8 cellular contexts compared by ENCODE assay signal in genomic region chr6:70413114-70413828, GRCh38. TPM values are rescaled to one million over a fixed set of nuclear protein-coding genes. Genes with fewer than 3 reads are reported as not detected.
DNase-seq lines count a peak whose midpoint lies in the region; ATAC-seq and TF ChIP-seq lines count a peak whose summit lies in the region.

Gene FAM135A (plus strand): TSS chr6:70413508. CDS start chr6:70428343, 14,835 bp downstream.

- no peaks in the 10 kb centered on the region for H3F3A ChIP-seq in GM23338 (replicated peaks; ENCODE audit: low read depth)

- H3K27ac Mint-ChIP-seq in GM23338 (peak within 1 kb of the TSS; percentile 99), nephron (peak within 1 kb of the TSS; percentile 95 to 97 (median 96))
- peak within 1 kb of the TSS; percentile 95 for H3K27ac Mint-ChIP-seq in stimulated activated naive CD8-positive, alpha-beta T cell treated with anti-CD3 and anti-CD28 coated beads, Interleukin-15, Interleukin-2, amounts not matched to agents 100 ng/mL and 50 ng/mL, for 24 hours

- H3K27me3 Mint-ChIP-seq in GM23338 (ENCODE audit: insufficient read depth, low read depth, poor library complexity), result peaks cover 13% of the 10 kb centered on the region
- H3K27me3 Mint-ChIP-seq in nephron (ENCODE audit: low read depth), result no peaks in the 10 kb centered on the region
- peaks cover 9% of the 10 kb centered on the region for H3K27me3 Mint-ChIP-seq in stimulated activated naive CD8-positive, alpha-beta T cell treated with anti-CD3 and anti-CD28 coated beads, Interleukin-15, Interleukin-2, amounts not matched to agents 100 ng/mL and 50 ng/mL, for 24 hours

- peak within 1 kb of the TSS; percentile 85 for H3K4me2 ChIP-seq in GM23338

- peak; percentile 99 for DNase-seq in Daoy (ENCODE audit: low read depth)
- DNase-seq in GM23338 (ENCODE audit: low spot score), result peak; percentile 99
- DNase-seq in LHCN-M2 (ENCODE audit: low read depth), result peak; percentile 97
- peak; percentile 97 for DNase-seq in activated effector memory CD4-positive, alpha-beta T cell treated with anti-CD3 and anti-CD28 coated beads, Interleukin-2, amount 50 U/mL, for 16 hours
- DNase-seq in fibroblast of the aortic adventitia (ENCODE audit: low read depth), result peak; percentile 98

- H3K9me3 Mint-ChIP-seq in GM23338 (no peaks in the 10 kb centered on the region), nephron (no peaks in the 10 kb centered on the region)
- H3K9me3 Mint-ChIP-seq in stimulated activated naive CD8-positive, alpha-beta T cell treated with anti-CD3 and anti-CD28 coated beads, Interleukin-15, Interleukin-2, amounts not matched to agents 100 ng/mL and 50 ng/mL, for 24 hours, result no peaks in the 10 kb centered on the region

- TF ChIP-seq POLR2A in Raji (IDR thresholded peaks at IDR 0.05; ENCODE audit: insufficient read depth, low read depth, low read length), result peak; percentile 91

- ATAC-seq in GM23338, result peak; percentile 93

- H3K9me2 ChIP-seq in GM23338 (ENCODE audit: insufficient read depth), result no peaks in the 10 kb centered on the region

- no peaks in the 10 kb centered on the region for H3K27me3 ChIP-seq in GM23338 (ENCODE audit: insufficient read depth)

- H3K79me2 ChIP-seq in GM23338 (replicated peaks; ENCODE audit: insufficient read depth), result peaks cover 49% of the 10 kb centered on the region

- H3K4me3 ChIP-seq in GM23338 (peak within 1 kb of the TSS; percentile 87), fibroblast of the aortic adventitia (ENCODE audit: low read depth, low read length) (peak within 1 kb of the TSS; percentile 89)

- peaks cover 8% of the 10 kb centered on the region for H3K4me1 ChIP-seq in GM23338 (ENCODE audit: insufficient read depth)

- H3K4me1 Mint-ChIP-seq in GM23338 (peaks cover 12% of the 10 kb centered on the region), nephron (peaks cover 8% of the 10 kb centered on the region)
- H3K4me1 Mint-ChIP-seq in stimulated activated naive CD8-positive, alpha-beta T cell treated with anti-CD3 and anti-CD28 coated beads, Interleukin-15, Interleukin-2, amounts not matched to agents 100 ng/mL and 50 ng/mL, for 24 hours (ENCODE audit: low read depth), result peaks cover 28% of the 10 kb centered on the region

- peak within 1 kb of the TSS; percentile 83 for H2AFZ ChIP-seq in GM23338

- H3K27ac ChIP-seq in GM23338 (ENCODE audit: low read depth), result peak within 1 kb of the TSS; percentile 87

- H3K36me3 Mint-ChIP-seq in GM23338 (ENCODE audit: low read depth) (peaks cover 10% of the 10 kb centered on the region), nephron (ENCODE audit: low read depth) (peaks cover 6% of the 10 kb centered on the region)
- H3K36me3 Mint-ChIP-seq in stimulated activated naive CD8-positive, alpha-beta T cell treated with anti-CD3 and anti-CD28 coated beads, Interleukin-15, Interleukin-2, amounts not matched to agents 100 ng/mL and 50 ng/mL, for 24 hours (ENCODE audit: low read depth), result no peaks in the 10 kb centered on the region

- H4K20me1 ChIP-seq in GM23338 (replicated peaks; ENCODE audit: insufficient read depth), result no peaks in the 10 kb centered on the region

- H3K4me3 Mint-ChIP-seq in GM23338 (peak within 1 kb of the TSS; percentile 92), nephron (peak within 1 kb of the TSS; percentile 90 to 97 (median 95))
- H3K4me3 Mint-ChIP-seq in stimulated activated naive CD8-positive, alpha-beta T cell treated with anti-CD3 and anti-CD28 coated beads, Interleukin-15, Interleukin-2, amounts not matched to agents 100 ng/mL and 50 ng/mL, for 24 hours, result peak within 1 kb of the TSS; percentile 95

- H3K36me3 ChIP-seq in GM23338 (ENCODE audit: insufficient read depth), result peaks cover 4% of the 10 kb centered on the region; the same call in 1 of the 2 replicates

- no peak for TF ChIP-seq CTCF in GM23338 (conservative IDR thresholded peaks at IDR 0.05; ENCODE audit: low read depth in 2 of 2)
- no peak for TF ChIP-seq CTCF in fibroblast of the aortic adventitia (IDR thresholded peaks at IDR 0.05; ENCODE audit: insufficient read depth, low read length)
- no peak for TF ChIP-seq CTCF in nephron (IDR thresholded peaks at IDR 0.05; ENCODE audit: unreplicated experiment in 3 of 3)

TF ChIP-seq in GM23338, 12 proteins besides CTCF, POLR2A, EP300 and RAD21:
- peak; percentile 89 for TF ChIP-seq POLR2AphosphoS5 (IDR thresholded peaks at IDR 0.05; ENCODE audit: low read depth)
- peak; percentile 5; the same call in 1 of the 2 replicates for TF ChIP-seq ETS1 (IDR thresholded peaks at IDR 0.05)
- no peak for TF ChIP-seq ZNF331 (CRISPR knock-in tag; IDR thresholded peaks at IDR 0.05; ENCODE audit: low read depth)
- peak; percentile 91 for TF ChIP-seq CREB1 (CRISPR knock-in tag; IDR thresholded peaks at IDR 0.05; ENCODE audit: low read depth)

RNA-seq across cellular contexts. Expression of gene FAM135A, which starts in this region (rescaled TPM):
- total RNA-seq in Daoy (2014; rRNA removed; shearing (Covaris generic)), result 11.9 and 14.0 TPM in 2 replicates
- total RNA-seq in GM23338 (2014; rRNA removed; shearing (Covaris generic)), result 65.8 and 68.7 TPM in 2 replicates
- polyA plus RNA-seq in GM23338 (2016; fragmentation: Nextera tagmentation; extraction: Ambion mirVana), result 24.8 and 35.2 TPM in 2 replicates
- total RNA-seq in LHCN-M2 (2014; rRNA removed), result 7.9 and 8.8 TPM in 2 replicates
- polyA plus RNA-seq in LHCN-M2 (2012), result 0.77 TPM
- total RNA-seq in fibroblast of the aortic adventitia (ENCODE audit: low replicate concordance), result 15.4 and 21.0 TPM in 2 replicates

Comparison
In these comparisons a context has a peak if more than half of its experiments do, and no peak if none do; other contexts are left out.
1. Peak in every context shown above with its lines: DNase-seq, ATAC-seq, H3K4me3 ChIP-seq and H3K27ac ChIP-seq.